Comparison of ENCODE assay signal across 8 cellular contexts in the genomic region with DNA sequence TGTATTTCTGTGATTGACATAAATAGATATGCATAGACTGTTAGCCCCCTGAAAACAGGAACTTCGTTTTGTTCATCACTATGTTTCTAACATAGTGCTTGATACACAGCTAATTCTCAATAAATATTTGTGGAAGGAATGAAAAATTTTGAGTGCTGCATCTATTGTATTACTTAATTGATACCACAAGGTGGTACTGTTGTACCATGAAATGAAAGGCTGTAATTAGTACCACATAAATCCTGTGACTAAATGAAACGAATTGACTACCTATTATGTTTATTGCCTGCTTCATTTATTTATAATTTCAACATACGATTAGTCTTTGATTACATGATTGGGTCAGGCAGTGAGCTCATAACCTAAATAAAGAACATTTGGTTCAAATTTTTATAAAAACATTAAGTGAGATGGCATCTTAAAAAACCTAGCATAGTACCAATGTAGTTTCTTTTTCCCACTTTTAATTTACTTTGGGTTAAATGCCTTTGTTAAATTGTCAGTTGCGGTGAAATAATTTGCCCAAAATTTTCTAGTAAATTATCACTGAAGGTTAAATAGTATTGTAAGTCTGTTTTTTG. TPM values are rescaled to one million over a fixed set of nuclear protein-coding genes. Genes with fewer than 3 reads are reported as not detected.
DNase-seq lines count a peak whose midpoint lies in the region; ATAC-seq and TF ChIP-seq lines count a peak whose summit lies in the region.

No MANE protein-coding gene starts in this region.

- H3K79me2 ChIP-seq in fibroblast of lung (ENCODE audit: control insufficient read depth, insufficient read depth, low read length) = no peaks in the 10 kb centered on the region

- dilution Hi-C loops in IMR-90 (cut with HindIII; ENCODE audit: low sequenced_read_pairs, unreplicated experiment) = no loop called here

- H2AK5ac ChIP-seq in IMR-90 (ENCODE audit: low read depth, low read length) = no peak overlapping the region

- DNase-seq in AML-193 (lab: John Stamatoyannopoulos, UW) = peak; percentile 11 to 31
- peak; percentile 61 for DNase-seq in IMR-90
- DNase-seq in RPMI7951 (ENCODE audit: low read depth) = peak; percentile 46
- peak; percentile 44 to 69 for DNase-seq in fibroblast of lung (ENCODE audit: low read depth in 2 of 2)
- DNase-seq in retinal pigment epithelial cell (ENCODE audit: low read depth) = no peak
- no peak for DNase-seq in cortex of kidney (lab: John Stamatoyannopoulos, UW)
- DNase-seq in amniotic stem cell (lab: John Stamatoyannopoulos, UW) = no peak

- intact Hi-C loops in IMR-90 (cut with micrococcal nuclease) = loop anchor here (1.0 to 10.0 kb wide), 7 partner anchors 737 to 1482 kb away; no protein-coding TSS in a partner anchor

- H3K36me3 ChIP-seq in IMR-90 (ENCODE audit: control insufficient read depth, insufficient read depth, low read length) (no peaks in the 10 kb centered on the region), fibroblast of lung (ENCODE audit: control insufficient read depth, insufficient read depth, low read length) (no peaks in the 10 kb centered on the region)

- H3K23ac ChIP-seq in IMR-90 (ENCODE audit: low read depth, low read length) = no peak overlapping the region

- H4K20me1 ChIP-seq in IMR-90 (ENCODE audit: insufficient read depth, low read length) (no peaks in the 10 kb centered on the region), fibroblast of lung (ENCODE audit: control insufficient read depth, extremely low read depth, insufficient read depth, low read length) (no peaks in the 10 kb centered on the region)

- H3K18ac ChIP-seq in IMR-90 (ENCODE audit: low read depth, low read length) = no peak overlapping the region

- no peak overlapping the region for H4K91ac ChIP-seq in IMR-90 (ENCODE audit: insufficient read depth, low read depth, low read length)

- no CpG with 5 or more reads among the region's 4 CpGs for WGBS in IMR-90 (ENCODE audit: extremely low coverage in 2 of 2, insufficient read length in 1 of 2), 2 experiments

- H4K5ac ChIP-seq in IMR-90 (ENCODE audit: low read depth, low read length) = no peak overlapping the region

- in situ Hi-C loops in IMR-90 (cut with MboI; ENCODE audit: low sequenced_read_pairs) = no loop called here

- no peak overlapping the region for H4K8ac ChIP-seq in IMR-90 (ENCODE audit: low read depth in 2 of 2, low read length in 2 of 2)

- H3K27me3 ChIP-seq in IMR-90 (ENCODE audit: control insufficient read depth, insufficient read depth, low read length) (no peaks in the 10 kb centered on the region), fibroblast of lung (ENCODE audit: control insufficient read depth, insufficient read depth, low read length) (no peaks in the 10 kb centered on the region)

- H2BK15ac ChIP-seq in IMR-90 (ENCODE audit: low read depth, low read length) = no peak overlapping the region

- CTCF ChIA-PET in IMR-90 (lab: Yijun Ruan, JAX) = interaction anchor here (0.6 to 1.8 kb wide), 6 partner anchors 18 to 1483 kb away, joined by 3 to 6 read pairs (median 4); no protein-coding TSS in a partner anchor

- no peak overlapping the region for H3K56ac ChIP-seq in IMR-90 (ENCODE audit: extremely low read depth, insufficient read depth, low read length)

- H3K9me3 ChIP-seq in IMR-90 (ENCODE audit: control insufficient read depth, insufficient read depth, low read length) (no peaks in the 10 kb centered on the region), fibroblast of lung (ENCODE audit: control insufficient read depth, insufficient read depth, low read depth, low read length) (no peaks in the 10 kb centered on the region)

- peak; percentile 78 for TF ChIP-seq CTCF in IMR-90 (conservative IDR thresholded peaks at IDR 0.05; ENCODE audit: low read depth, low read length)
- peak in 1 of 2 donors; percentile 42 for TF ChIP-seq CTCF in fibroblast of lung (conservative IDR thresholded peaks at IDR 0.05 in 1 of 2, IDR thresholded peaks at IDR 0.05 in 1 of 2; ENCODE audit: low read depth in 1 of 2, low read length in 2 of 2)
- TF ChIP-seq CTCF in retinal pigment epithelial cell (conservative IDR thresholded peaks at IDR 0.05; ENCODE audit: low read depth, low read length) = peak; percentile 38

- H3K4me1 ChIP-seq in IMR-90 (ENCODE audit: control insufficient read depth, insufficient read depth, low read length) (peaks cover 2% of the 10 kb centered on the region; the same call in 1 of the 2 replicates), fibroblast of lung (ENCODE audit: control insufficient read depth, extremely low read depth, insufficient read depth, low read length) (peaks cover 2% of the 10 kb centered on the region)

- H3K14ac ChIP-seq in IMR-90 (replicated peaks; ENCODE audit: low read depth, low read length) = no peak overlapping the region

- H2AFZ ChIP-seq in IMR-90 (replicated peaks; ENCODE audit: low read length, poor library complexity) (no peak overlapping the region), fibroblast of lung (ENCODE audit: low read length) (no peak overlapping the region)

- H3K4ac ChIP-seq in IMR-90 (ENCODE audit: low read depth, low read length) = no peak overlapping the region

- H2BK20ac ChIP-seq in IMR-90 (ENCODE audit: low read depth, low read length) = no peak overlapping the region

- peak; percentile 92 for TF ChIP-seq RAD21 in IMR-90 (IDR thresholded peaks at IDR 0.05; ENCODE audit: low read length)

- H3K79me1 ChIP-seq in IMR-90 (ENCODE audit: low read depth in 1 of 2, low read length in 2 of 2) = no peaks in the 10 kb centered on the region

- H3K27ac ChIP-seq in IMR-90 (ENCODE audit: insufficient read depth, low read length) (no peak overlapping the region), fibroblast of lung (ENCODE audit: insufficient read depth, low read length) (no peak overlapping the region)

- no peak for TF ChIP-seq POLR2A in IMR-90 (IDR thresholded peaks at IDR 0.05; ENCODE audit: low read depth, low read length)

- no peak overlapping the region for H2AK9ac ChIP-seq in IMR-90 (replicated peaks; ENCODE audit: low read depth, low read length, poor library complexity)

- H3K9ac ChIP-seq in IMR-90 (ENCODE audit: low read depth, low read length) = no peak overlapping the region
- no peak overlapping the region for H3K9ac ChIP-seq in fibroblast of lung (ENCODE audit: insufficient read depth, low read length)

- no TSS peak for BruUV-seq in IMR-90 (replicated peaks; lab: Mats Ljungman, UMichigan)

- H3K4me2 ChIP-seq in IMR-90 (ENCODE audit: low read depth, low read length) = no peak overlapping the region
- peak overlapping the region; percentile 1 for H3K4me2 ChIP-seq in fibroblast of lung (ENCODE audit: extremely low read depth, insufficient read depth, low read length)

- no peak overlapping the region for H2BK120ac ChIP-seq in IMR-90 (ENCODE audit: low read depth, low read length)

- H2BK5ac ChIP-seq in IMR-90 (ENCODE audit: low read depth, low read length, poor library complexity, severe bottlenecking) = no peak overlapping the region

- H3K4me3 ChIP-seq in IMR-90 (ENCODE audit: insufficient read depth, low read depth, low read length) (no peak overlapping the region), fibroblast of lung (replicated peaks in 1 of 4; ENCODE audit: control extremely low read depth in 1 of 4, insufficient read depth in 1 of 4, low read depth in 3 of 4, low read length in 4 of 4) (no peak overlapping the region), retinal pigment epithelial cell (ENCODE audit: low read length) (no peak overlapping the region)

- POLR2A ChIA-PET in IMR-90 (lab: Charles Lee; ENCODE audit: unreplicated experiment) = no interaction called here

- H3K9me1 ChIP-seq in IMR-90 (ENCODE audit: insufficient read depth, low read length) = peaks cover 3% of the 10 kb centered on the region; the same call in 1 of the 2 replicates

- ATAC-seq in GM18867 (IDR thresholded peaks at IDR 0.05; ENCODE audit: unreplicated experiment) = peak; percentile 84
- peak; percentile 74 for ATAC-seq in IMR-90 (ENCODE audit: low read depth)

TF ChIP-seq in IMR-90, 13 proteins besides CTCF, POLR2A, EP300 and RAD21:
- TF ChIP-seq SMC3 (IDR thresholded peaks at IDR 0.05; ENCODE audit: low read depth, low read length) (peak; percentile 81), BHLHE40 (IDR thresholded peaks at IDR 0.05; ENCODE audit: low read depth, low read length) (no peak), RFX5 (IDR thresholded peaks at IDR 0.05; ENCODE audit: low read depth, low read length) (no peak)

RNA-seq across cellular contexts. Expression of gene TGFB2, which starts 15.0 kb away (rescaled TPM):
- 3.8 and 5.3 TPM in 2 replicates for total RNA-seq in IMR-90 (2012; rRNA removed)
- 2.3 and 3.7 TPM in 2 replicates for polyA plus RNA-seq in IMR-90 (2012; rRNA removed)
- polyA plus RNA-seq in IMR-90 (2012; cell fraction: cytosol; rRNA removed) = 0.87 and 1.2 TPM in 2 replicates
- polyA plus RNA-seq in IMR-90 (2012; cell fraction: nucleus; rRNA removed; ENCODE audit: low replicate concordance) = 0.58 and 2.9 TPM in 2 replicates
- total RNA-seq in RPMI7951 (2014; rRNA removed; shearing (Covaris generic)) = 11.3 and 18.7 TPM in 2 replicates
- 13.6 and 13.9 TPM in 2 replicates for total RNA-seq in fibroblast of lung
- polyA plus RNA-seq in fibroblast of lung = 7.1 and 29.1 TPM in 2 replicates
- polyA plus RNA-seq in fibroblast of lung (2012) = 6.0 and 24.9 TPM in 2 replicates
- polyA minus RNA-seq in fibroblast of lung (ENCODE audit: low replicate concordance) = 3.0 and 5.5 TPM in 2 replicates

RNA-seq across cellular contexts. Expression of gene RRP15, which starts 45.0 kb away (rescaled TPM):
- total RNA-seq in IMR-90 (2012; rRNA removed) = 4.1 and 8.9 TPM in 2 replicates
- polyA plus RNA-seq in IMR-90 (2012; rRNA removed) = 1.7 and 3.1 TPM in 2 replicates
- 0.20 and 0.28 TPM in 2 replicates for polyA plus RNA-seq in IMR-90 (2012; cell fraction: cytosol; rRNA removed)
- 0.24 and 1.7 TPM in 2 replicates for polyA plus RNA-seq in IMR-90 (2012; cell fraction: nucleus; rRNA removed; ENCODE audit: low replicate concordance)
- total RNA-seq in RPMI7951 (2014; rRNA removed; shearing (Covaris generic)) = 5.3 and 6.2 TPM in 2 replicates
- 5.9 and 6.9 TPM in 2 replicates for total RNA-seq in fibroblast of lung
- polyA plus RNA-seq in fibroblast of lung = 8.6 and 10.6 TPM in 2 replicates
- polyA plus RNA-seq in fibroblast of lung (2012) = 14.4 and 16.0 TPM in 2 replicates
- polyA minus RNA-seq in fibroblast of lung (ENCODE audit: low replicate concordance) = 1.9 and 2.9 TPM in 2 replicates

Comparison
In these comparisons a context has a peak if more than half of its experiments do, and no peak if none do; other contexts are left out.
1. DNase-seq: peak in AML-193 (2 of 2), IMR-90 (single experiment), RPMI7951 (single experiment) and fibroblast of lung (2 of 2); none in retinal pigment epithelial cell (single experiment), cortex of kidney (single experiment) and amniotic stem cell (single experiment).